In the genomic region with DNA sequence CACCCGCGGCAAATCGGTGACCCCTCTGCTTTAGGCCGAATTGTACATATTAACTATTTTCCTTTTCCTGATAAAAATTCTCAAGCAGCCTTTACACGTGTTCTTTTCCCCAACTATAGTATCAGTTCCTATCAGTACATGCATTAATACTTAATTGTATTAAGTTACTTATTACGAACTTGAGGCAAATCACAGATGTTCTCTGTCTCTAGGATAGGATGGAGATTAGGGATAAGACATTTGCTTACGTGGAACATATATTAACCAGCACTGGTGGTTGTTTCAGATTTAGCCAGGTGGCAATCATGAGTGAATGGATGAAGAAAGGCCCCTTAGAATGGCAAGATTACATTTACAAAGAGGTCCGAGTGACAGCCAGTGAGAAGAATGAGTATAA, we compare ENCODE assay signal across 8 cellular contexts. TPM values are rescaled to one million over a fixed set of nuclear protein-coding genes. Genes with fewer than 3 reads are reported as not detected.
DNase-seq lines count a peak whose midpoint lies in the region; ATAC-seq and TF ChIP-seq lines count a peak whose summit lies in the region.

No MANE protein-coding gene starts in this region.

- H3K9me3 ChIP-seq in right lobe of liver (no peaks in the 10 kb centered on the region), transverse colon (no peaks in the 10 kb centered on the region)

- H3K27me3 ChIP-seq in right lobe of liver (no peaks in the 10 kb centered on the region), transverse colon (no peaks in the 10 kb centered on the region)

- peak overlapping the region; percentile 99 for H3K27ac Mint-ChIP-seq in activated T-cell treated with anti-CD3 and anti-CD28 coated beads, Interleukin-2, amount 50 U/mL, for 72 hours
- peak overlapping the region; percentile 99 for H3K27ac Mint-ChIP-seq in activated naive CD8-positive, alpha-beta T cell treated with anti-CD3 and anti-CD28 coated beads for 36 hours

- H3K27ac ChIP-seq in right lobe of liver (peak overlapping the region in 1 of 3 donors; percentile 73), transverse colon (peak overlapping the region; percentile 72 to 81 (median 78))

- 9% methylated on average over 8 of the region's 8 CpGs for WGBS in right lobe of liver (ENCODE audit: insufficient coverage, low coverage, low lambda C conversion rate, missing lambda C conversion rate)
- WGBS in transverse colon (ENCODE audit: low coverage in 1 of 2), 2 donors: 8% methylated on average over 2 to 8 of the region's 8 CpGs

- H3K27me3 Mint-ChIP-seq in activated T-cell treated with anti-CD3 and anti-CD28 coated beads, Interleukin-2, amount 50 U/mL, for 72 hours (ENCODE audit: low read depth): peaks cover 6% of the 10 kb centered on the region
- H3K27me3 Mint-ChIP-seq in activated naive CD8-positive, alpha-beta T cell treated with anti-CD3 and anti-CD28 coated beads for 36 hours: peaks cover 18% of the 10 kb centered on the region

- no peaks in the 10 kb centered on the region for H3K4me1 Mint-ChIP-seq in activated T-cell treated with anti-CD3 and anti-CD28 coated beads, Interleukin-2, amount 50 U/mL, for 72 hours (ENCODE audit: low read depth)
- peaks cover 9% of the 10 kb centered on the region for H3K4me1 Mint-ChIP-seq in activated naive CD8-positive, alpha-beta T cell treated with anti-CD3 and anti-CD28 coated beads for 36 hours

- intact Hi-C loops in right lobe of liver (cut with DNase I) (no loop called here), transverse colon (cut with DNase I; ENCODE audit: low total_unique reads) (no loop called here)

- H3K36me3 Mint-ChIP-seq in activated T-cell treated with anti-CD3 and anti-CD28 coated beads, Interleukin-2, amount 50 U/mL, for 72 hours (ENCODE audit: insufficient read depth in 2 of 2): peaks cover 5 to 15% of the 10 kb centered on the region in 2 donors
- H3K36me3 Mint-ChIP-seq in activated naive CD8-positive, alpha-beta T cell treated with anti-CD3 and anti-CD28 coated beads for 36 hours: peaks cover 21% of the 10 kb centered on the region

- ATAC-seq in activated T-cell treated with anti-CD3 and anti-CD28 coated beads, Interleukin-2, amount 50 U/mL, for 72 hours (replicated peaks in 1 of 2): no peak
- no peak for ATAC-seq in right lobe of liver
- ATAC-seq in HG02642 (IDR thresholded peaks at IDR 0.05; ENCODE audit: poor library complexity, unreplicated experiment): no peak

- H3K4me1 ChIP-seq in right lobe of liver (peaks cover 0 to 15% (median 3%) of the 10 kb centered on the region in 4 donors), transverse colon (peaks cover 0 to 14% (median 7%) of the 10 kb centered on the region in 4 donors)

- no peak for DNase-seq in activated T-cell treated with anti-CD3 and anti-CD28 coated beads, Interleukin-2, amount 50 U/mL, for 72 hours
- DNase-seq in activated T-cell treated with anti-CD3 and anti-CD28 coated beads for 4 hours (no peak), right lobe of liver (no peak), transverse colon (no peak), hypothalamus (lab: John Stamatoyannopoulos, UW) (no peak), cortex of kidney (lab: John Stamatoyannopoulos, UW) (no peak)
- DNase-seq in activated naive CD8-positive, alpha-beta T cell treated with anti-CD3 and anti-CD28 coated beads for 36 hours: no peak

- peak overlapping the region; percentile 88 to 100 for H3K4me3 Mint-ChIP-seq in activated T-cell treated with anti-CD3 and anti-CD28 coated beads, Interleukin-2, amount 50 U/mL, for 72 hours
- peak overlapping the region; percentile 100 for H3K4me3 Mint-ChIP-seq in activated naive CD8-positive, alpha-beta T cell treated with anti-CD3 and anti-CD28 coated beads for 36 hours

- TF ChIP-seq CTCF in right lobe of liver (IDR thresholded peaks at IDR 0.05) (no peak), transverse colon (IDR thresholded peaks at IDR 0.05) (no peak)

- H3K36me3 ChIP-seq in right lobe of liver (peaks cover 0 to 11% (median 5%) of the 10 kb centered on the region in 4 donors), transverse colon (no peaks in the 10 kb centered on the region)

- no peaks in the 10 kb centered on the region for H3K9me3 Mint-ChIP-seq in activated T-cell treated with anti-CD3 and anti-CD28 coated beads, Interleukin-2, amount 50 U/mL, for 72 hours
- no peaks in the 10 kb centered on the region for H3K9me3 Mint-ChIP-seq in activated naive CD8-positive, alpha-beta T cell treated with anti-CD3 and anti-CD28 coated beads for 36 hours

- TF ChIP-seq EP300 in transverse colon (IDR thresholded peaks at IDR 0.05; ENCODE audit: low read depth): no peak

- TF ChIP-seq POLR2A in right lobe of liver (IDR thresholded peaks at IDR 0.05) (no peak), transverse colon (IDR thresholded peaks at IDR 0.05) (no peak)

- in situ Hi-C loops in transverse colon (cut with MboI; ENCODE audit: low pct_ligation_motif_present in 1 of 4, low pct_unique_long_range_greater_than_20kb in 1 of 4, low sequenced_read_pairs in 3 of 4): no loop called here

- peak overlapping the region; percentile 56 to 84 (median 71) for H3K4me3 ChIP-seq in right lobe of liver
- peak overlapping the region; percentile 21 to 70 (median 57) for H3K4me3 ChIP-seq in transverse colon

RNA-seq across cellular contexts. Expression of a gene that starts 0.7 kb away (rescaled TPM):
- total RNA-seq in activated T-cell treated with anti-CD3 and anti-CD28 coated beads, Interleukin-2, amount 50 U/mL, for 72 hours: 10 to 100 TPM in 1 of 2 donors, 1 to 10 TPM in 1; 9.9 to 14.3 TPM
- total RNA-seq in activated naive CD8-positive, alpha-beta T cell treated with anti-CD3 and anti-CD28 coated beads for 36 hours: 10 to 100 TPM; 38.6 to 43.3 TPM
- total RNA-seq in right lobe of liver (10 to 100 TPM in 1 of 6 experiments, 1 to 10 TPM in 5; 5.8 to 10.5 (median 7.3) TPM), transverse colon (1 to 10 TPM in 3 of 4 donors, not detected in 1; 1.8 to 5.9 (median 3.8) TPM)

RNA-seq across cellular contexts. Expression of a gene that starts 27.5 kb away (rescaled TPM):
- 100 to 1,000 TPM; 258 to 264 TPM for total RNA-seq in activated T-cell treated with anti-CD3 and anti-CD28 coated beads, Interleukin-2, amount 50 U/mL, for 72 hours
- total RNA-seq in activated naive CD8-positive, alpha-beta T cell treated with anti-CD3 and anti-CD28 coated beads for 36 hours: 100 to 1,000 TPM; 381 to 392 TPM
- total RNA-seq in right lobe of liver (10 to 100 TPM; 33.5 to 57.4 (median 44.4) TPM), transverse colon (100 to 1,000 TPM in 2 of 4 donors, 10 to 100 TPM in 2; 75.6 to 153 (median 95.0) TPM)
